Comparison of ENCODE assay signal across 14 cellular contexts in the genomic region with DNA sequence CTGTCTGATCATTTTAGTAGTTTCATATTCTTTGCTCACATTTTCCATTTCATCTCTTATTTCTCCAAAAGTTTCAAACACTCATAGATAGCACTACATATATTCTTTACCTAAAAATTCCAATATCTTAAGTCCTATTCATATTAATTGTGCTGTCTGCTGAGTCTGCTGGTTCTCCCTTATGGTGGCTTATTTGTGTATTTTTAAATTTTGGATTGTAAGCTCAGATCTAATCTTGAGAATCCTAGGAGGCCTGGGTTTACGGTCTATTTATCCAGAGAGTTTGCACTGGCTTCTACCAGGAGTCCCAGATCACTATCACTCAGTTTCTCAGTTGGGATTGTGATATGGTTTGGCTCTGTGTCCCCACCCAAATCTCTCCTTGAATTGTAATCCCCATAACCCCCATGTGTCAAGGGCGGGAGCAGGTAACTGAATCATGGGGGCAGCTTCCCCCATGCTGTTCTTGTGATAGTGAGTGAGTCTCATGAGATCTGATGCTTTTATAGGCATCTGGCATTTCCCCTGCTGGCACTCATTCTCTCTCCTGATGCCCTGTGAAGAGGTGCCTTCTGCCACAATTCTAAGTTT. TPM values are rescaled to one million over a fixed set of nuclear protein-coding genes. Genes with fewer than 3 reads are reported as not detected.
DNase-seq lines count a peak whose midpoint lies in the region; ATAC-seq and TF ChIP-seq lines count a peak whose summit lies in the region.
"Had no signal": no experiment of that assay in that cellular context is flagged by ENCODE, and none has a peak within 500 bp of the region (broad histone marks: within the 10 kb centered on the region; RNA-seq: fewer than 3 reads in every experiment).

No MANE protein-coding gene starts in this region.

- intact Hi-C loops in sigmoid colon (cut with DNase I): no loop called here
- intact Hi-C loops in prostate gland (cut with DNase I): no loop called here

- no peak overlapping the region for H3K4me3 ChIP-seq in sigmoid colon
- no peak overlapping the region for H3K4me3 ChIP-seq in prostate gland
- H3K4me3 ChIP-seq: BLaER1, HAP-1 had no signal

- TF ChIP-seq POLR2A in sigmoid colon (IDR thresholded peaks at IDR 0.05): no peak
- no peak for TF ChIP-seq POLR2A in prostate gland (IDR thresholded peaks at IDR 0.05)

- TF ChIP-seq EP300 in sigmoid colon (IDR thresholded peaks at IDR 0.05): no peak

- H3K36me3 Mint-ChIP-seq in chondrocyte (ENCODE audit: low read depth): peaks cover 7% of the 10 kb centered on the region

- peaks cover 0 to 13% (median 2%) of the 10 kb centered on the region in 4 donors for H3K36me3 ChIP-seq in sigmoid colon
- H3K36me3 ChIP-seq in prostate gland: no peaks in the 10 kb centered on the region
- H3K36me3 ChIP-seq: HAP-1 had no signal

- H3K4me3 Mint-ChIP-seq in chondrocyte (ENCODE audit: unreplicated experiment): no peak overlapping the region
- H3K4me3 Mint-ChIP-seq: CD4-positive, CD25-positive, alpha-beta regulatory T cell had no signal

- TF ChIP-seq CTCF in chondrocyte (IDR thresholded peaks at IDR 0.05) (no peak), sigmoid colon (IDR thresholded peaks at IDR 0.05) (no peak), prostate gland (IDR thresholded peaks at IDR 0.05) (no peak)

- no peak for ATAC-seq in GM18867 (IDR thresholded peaks at IDR 0.05; ENCODE audit: unreplicated experiment)
- ATAC-seq in esophagus mucosa: no peak

- H3K27ac ChIP-seq in sigmoid colon (peak overlapping the region in 3 of 4 donors; percentile 91 to 99 (median 96)), prostate gland (no peak overlapping the region)
- H3K27ac ChIP-seq: 22Rv1, BLaER1 had no signal

- 96 to 99% methylated on average over 2 of the region's 2 CpGs for WGBS in sigmoid colon, 2 donors
- 100% methylated on average over 2 of the region's 2 CpGs for WGBS in prostate gland

- DNase-seq in NCI-H2171 treated with DMSO at 0.1 percent for 48 hours (lab: John Stamatoyannopoulos, UW) (peak; percentile 27), NCI-H2171 (lab: John Stamatoyannopoulos, UW) (no peak), chondrocyte (ENCODE audit: low spot score) (no peak), sigmoid colon (no peak), DMS53 (lab: John Stamatoyannopoulos, UW) (no peak), prostate gland (ENCODE audit: low spot score) (no peak)
- DNase-seq: CD4-positive, CD25-positive, alpha-beta regulatory T cell; DMS79 treated with DMSO at 0.1 percent for 48 hours; GDM1 had no signal

- H3K27me3 ChIP-seq in sigmoid colon (no peaks in the 10 kb centered on the region), prostate gland (replicated peaks; ENCODE audit: insufficient read depth) (no peaks in the 10 kb centered on the region)
- H3K27me3 ChIP-seq: BLaER1 had no signal

- H3K27me3 Mint-ChIP-seq in chondrocyte (ENCODE audit: low read depth): no peaks in the 10 kb centered on the region

- H3K4me1 Mint-ChIP-seq in chondrocyte (ENCODE audit: low read depth): peaks cover 61% of the 10 kb centered on the region

- no peaks in the 10 kb centered on the region for H3K9me3 ChIP-seq in sigmoid colon
- no peaks in the 10 kb centered on the region for H3K9me3 ChIP-seq in prostate gland

- H3K27ac Mint-ChIP-seq in chondrocyte (ENCODE audit: unreplicated experiment): peak overlapping the region; percentile 53
- H3K27ac Mint-ChIP-seq: CD4-positive, CD25-positive, alpha-beta regulatory T cell had no signal

- peaks cover 0 to 91% (median 80%) of the 10 kb centered on the region in 4 donors for H3K4me1 ChIP-seq in sigmoid colon
- H3K4me1 ChIP-seq in prostate gland (replicated peaks): peaks cover 6% of the 10 kb centered on the region

- peaks cover 3% of the 10 kb centered on the region for H3K9me3 Mint-ChIP-seq in chondrocyte (ENCODE audit: low read depth)

RNA-seq across cellular contexts. Expression of gene NT5DC3, which starts 10.2 kb away (rescaled TPM):
- total RNA-seq in chondrocyte: 24.0 to 26.2 TPM (median 25.3 TPM) in 3 replicates
- total RNA-seq in sigmoid colon: 100 to 1,000 TPM; 179 to 346 (median 240) TPM
- 1 to 10 TPM in 2 of 3 donors, under 1 TPM in 1; 0.23 to 6.8 (median 1.8) TPM for polyA plus RNA-seq in sigmoid colon
- total RNA-seq in prostate gland: 10 to 100 TPM; 12.4 to 29.7 TPM
- 4.8 TPM for total RNA-seq in esophagus mucosa

Comparison
In these comparisons a context has a peak if more than half of its experiments do, and no peak if none do; other contexts are left out.
1. H3K27ac ChIP-seq: peak in sigmoid colon (3 of 4); none in prostate gland (0 of 2).